Comparison of ENCODE assay signal across 8 cellular contexts in genomic region chr2:197515798-197516761, GRCh38. TPM values are rescaled to one million over a fixed set of nuclear protein-coding genes. Genes with fewer than 3 reads are reported as not detected.
DNase-seq lines count a peak whose midpoint lies in the region; ATAC-seq and TF ChIP-seq lines count a peak whose summit lies in the region.

MOB4 (plus strand) TSS chr2:197516066; CDS start chr2:197516087, 21 bp downstream.

- DNase-seq in DMS53 (lab: John Stamatoyannopoulos, UW) (peak; percentile 98), KG1 (lab: John Stamatoyannopoulos, UW) (peak; percentile 95), Panc1 (ENCODE audit: low read depth, low spot score) (peak; percentile 47)
- peak; percentile 90 for DNase-seq in activated T-cell treated with anti-CD3 and anti-CD28 coated beads, Interleukin-2, amount 50 U/mL, for 4 hours
- peak; percentile 83 for DNase-seq in stimulated activated CD8-positive, alpha-beta memory T cell treated with anti-CD3 and anti-CD28 coated beads, Interleukin-7, amount 100 ng/mL, for 24 hours (ENCODE audit: low read depth)

- H3K36me3 ChIP-seq in Panc1 (ENCODE audit: control insufficient read depth, insufficient read depth, low read length) (peaks cover 5% of the 10 kb centered on the region), esophagus (ENCODE audit: control insufficient read depth in 2 of 2, insufficient read depth in 2 of 2, low read length in 1 of 2) (no peaks in the 10 kb centered on the region), muscle layer of colon (ENCODE audit: insufficient read depth, low read length) (no peaks in the 10 kb centered on the region)

- peaks cover 4% of the 10 kb centered on the region; the same call in 1 of the 2 replicates for H3K9me3 ChIP-seq in Panc1 (ENCODE audit: control insufficient read depth, insufficient read depth, low read depth, low read length)
- H3K9me3 ChIP-seq in esophagus (ENCODE audit: control insufficient read depth in 2 of 2, insufficient read depth in 1 of 2, low read depth in 1 of 2, low read length in 1 of 2), result no peaks in the 10 kb centered on the region
- H3K9me3 ChIP-seq in muscle layer of colon (ENCODE audit: low read length), result no peaks in the 10 kb centered on the region

- ATAC-seq in GM21723 (IDR thresholded peaks at IDR 0.05; ENCODE audit: unreplicated experiment), result peak; percentile 94
- ATAC-seq in Panc1, result peak; percentile 98
- peak; percentile 94 to 95 for ATAC-seq in activated T-cell treated with anti-CD3 and anti-CD28 coated beads, Interleukin-2, amount 50 U/mL, for 4 hours

- H3K9me3 Mint-ChIP-seq in activated T-cell treated with anti-CD3 and anti-CD28 coated beads, Interleukin-2, amount 50 U/mL, for 4 hours, result no peaks in the 10 kb centered on the region

- H3K4me3 ChIP-seq in Panc1 (ENCODE audit: low read depth in 2 of 2, low read length in 2 of 2), result peak within 1 kb of the TSS; percentile 77 to 86
- H3K4me3 ChIP-seq in esophagus (ENCODE audit: low read depth in 1 of 2, low read length in 2 of 2), result peak within 1 kb of the TSS; percentile 96 to 100
- peak within 1 kb of the TSS; percentile 80 to 95 for H3K4me3 ChIP-seq in muscle layer of colon (ENCODE audit: low read depth in 1 of 2, low read length in 2 of 2)

- CTCF ChIA-PET in Panc1 (lab: Charles Lee), result interaction anchor here (0.5 kb wide), 1 partner anchor 102 kb away, joined by 3 read pairs; no protein-coding TSS in a partner anchor

- POLR2A ChIA-PET in Panc1 (lab: Charles Lee), result no interaction called here

- H3K9ac ChIP-seq in muscle layer of colon (ENCODE audit: low read length), result peak within 1 kb of the TSS; percentile 87

- BruUV-seq in Panc1 (replicated peaks; lab: Mats Ljungman, UMichigan), result no TSS peak

- in situ Hi-C loops in Panc1 (cut with HindIII; ENCODE audit: low pct_unique_long_range_greater_than_20kb, low sequenced_read_pairs), result no loop called here

- intact Hi-C loops in Panc1 (cut with micrococcal nuclease; ENCODE audit: unreplicated experiment), result no loop called here

- H3K4me3 Mint-ChIP-seq in activated T-cell treated with anti-CD3 and anti-CD28 coated beads, Interleukin-2, amount 50 U/mL, for 4 hours, result peak within 1 kb of the TSS; percentile 97

- 0% methylated on average over 74 to 75 of the region's 75 CpGs for WGBS in esophagus, 2 donors

- no peaks in the 10 kb centered on the region for H3K27me3 Mint-ChIP-seq in activated T-cell treated with anti-CD3 and anti-CD28 coated beads, Interleukin-2, amount 50 U/mL, for 4 hours (ENCODE audit: low read depth)

- H3K27ac ChIP-seq in Panc1 (ENCODE audit: low read length) (peak within 1 kb of the TSS; percentile 95), esophagus (ENCODE audit: low read depth in 2 of 2, low read length in 1 of 2) (peak within 1 kb of the TSS; percentile 94 to 97), muscle layer of colon (ENCODE audit: low read depth, low read length) (peak within 1 kb of the TSS; percentile 88)

- H3K27me3 ChIP-seq in Panc1 (ENCODE audit: control insufficient read depth, insufficient read depth, low read length) (no peaks in the 10 kb centered on the region), esophagus (ENCODE audit: control insufficient read depth in 1 of 2, insufficient read depth in 2 of 2, low read length in 2 of 2) (no peaks in the 10 kb centered on the region), muscle layer of colon (ENCODE audit: control insufficient read depth in 1 of 2, insufficient read depth in 2 of 2, low read length in 2 of 2) (no peaks in the 10 kb centered on the region)

- H3K36me3 Mint-ChIP-seq in activated T-cell treated with anti-CD3 and anti-CD28 coated beads, Interleukin-2, amount 50 U/mL, for 4 hours (ENCODE audit: insufficient read depth), result peaks cover 8% of the 10 kb centered on the region

- peaks cover 12% of the 10 kb centered on the region for H3K4me1 ChIP-seq in Panc1 (ENCODE audit: control insufficient read depth, insufficient read depth, low read length)
- no peaks in the 10 kb centered on the region for H3K4me1 ChIP-seq in esophagus (ENCODE audit: control insufficient read depth in 2 of 2, insufficient read depth in 2 of 2, low read length in 1 of 2)
- H3K4me1 ChIP-seq in muscle layer of colon (ENCODE audit: insufficient read depth, low read length), result peaks cover 13% of the 10 kb centered on the region

- TF ChIP-seq CTCF in Panc1 (IDR thresholded peaks at IDR 0.05), result no peak

- H3K4me1 Mint-ChIP-seq in activated T-cell treated with anti-CD3 and anti-CD28 coated beads, Interleukin-2, amount 50 U/mL, for 4 hours (ENCODE audit: low read depth), result peaks cover 42% of the 10 kb centered on the region

RNA-seq across cellular contexts. Expression of gene MOB4, which starts in this region (rescaled TPM):
- total RNA-seq in Panc1 (2021; ENCODE audit: unreplicated experiment), result 25.6 TPM
- polyA plus RNA-seq in Panc1 (2012; ENCODE audit: insufficient read length), result 31.6 TPM
- total RNA-seq in activated T-cell treated with anti-CD3 and anti-CD28 coated beads, Interleukin-2, amount 50 U/mL, for 4 hours, result 10 to 100 TPM; 23.5 to 28.1 (median 23.8) TPM
- polyA plus RNA-seq in esophagus, result 10 to 100 TPM; 26.4 to 33.2 TPM

Comparison
In these comparisons a context has a peak if more than half of its experiments do, and no peak if none do; other contexts are left out.
1. Peak in every context shown above with its lines: DNase-seq, ATAC-seq, H3K4me3 ChIP-seq and H3K27ac ChIP-seq.
2. DNase-seq: peak in every context shown above with its lines; median percentile 98 in DMS53; 95 in KG1; 90 in activated T-cell treated with anti-CD3 and anti-CD28 coated beads, Interleukin-2, amount 50 U/mL, for 4 hours; 83 in stimulated activated CD8-positive, alpha-beta memory T cell treated with anti-CD3 and anti-CD28 coated beads, Interleukin-7, amount 100 ng/mL, for 24 hours; 47 in Panc1.